Comparison of ENCODE assay signal across 12 cellular contexts in the genomic region with DNA sequence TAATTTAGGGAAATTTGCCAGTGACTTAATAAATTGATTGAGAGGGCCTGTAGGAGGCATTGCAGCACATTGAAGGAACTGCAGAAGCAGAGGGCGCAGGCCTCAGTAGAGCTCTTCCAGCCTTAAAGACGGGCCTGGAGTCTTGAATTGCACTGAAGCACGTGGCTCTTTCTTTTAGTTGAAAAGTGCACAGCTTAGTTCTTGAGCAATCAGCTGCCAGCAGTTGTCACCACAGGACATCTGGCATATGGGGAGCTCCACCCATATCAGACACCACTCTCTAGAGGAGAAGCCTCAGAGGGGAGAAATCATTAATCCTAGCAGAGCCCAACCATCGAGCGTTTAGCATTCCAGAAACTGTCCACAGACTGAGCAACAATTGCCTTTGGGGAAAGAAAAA. TPM values are rescaled to one million over a fixed set of nuclear protein-coding genes. Genes with fewer than 3 reads are reported as not detected.
DNase-seq lines count a peak whose midpoint lies in the region; ATAC-seq and TF ChIP-seq lines count a peak whose summit lies in the region.
"Had no signal": no experiment of that assay in that cellular context is flagged by ENCODE, and none has a peak within 500 bp of the region (broad histone marks: within the 10 kb centered on the region; RNA-seq: fewer than 3 reads in every experiment).

No MANE protein-coding gene starts in this region.

- H3K9me3 Mint-ChIP-seq in osteocyte (ENCODE audit: unreplicated experiment), result peaks cover 29% of the 10 kb centered on the region
- no peaks in the 10 kb centered on the region for H3K9me3 Mint-ChIP-seq in natural killer cell treated with Interleukin-12 subunit alpha and Interleukin-12 subunit beta and Interleukin-15 and Interleukin-18, amount 100 ng/mL, for 72 hours
- H3K9me3 Mint-ChIP-seq: stimulated activated memory B cell treated with anti-CD40 and anti-IgM and Interleukin-4, amounts not matched to agents 10 μg/mL and 1 μg/mL and 100 μg/mL, for 72 hours had no signal

- TF ChIP-seq POLR2A in erythroblast (IDR thresholded peaks at IDR 0.05; ENCODE audit: low read length), result no peak

- H3K4me3 Mint-ChIP-seq in osteocyte (ENCODE audit: unreplicated experiment), result no peak overlapping the region
- H3K4me3 Mint-ChIP-seq in natural killer cell treated with Interleukin-12 subunit alpha and Interleukin-12 subunit beta and Interleukin-15 and Interleukin-18, amount 100 ng/mL, for 72 hours, result no peak overlapping the region
- H3K4me3 Mint-ChIP-seq: stimulated activated memory B cell treated with anti-CD40 and anti-IgM and Interleukin-4, amounts not matched to agents 10 μg/mL and 1 μg/mL and 100 μg/mL, for 72 hours had no signal

- peak overlapping the region; percentile 24 for H3K27ac Mint-ChIP-seq in osteocyte (ENCODE audit: unreplicated experiment)
- no peak overlapping the region for H3K27ac Mint-ChIP-seq in natural killer cell treated with Interleukin-12 subunit alpha and Interleukin-12 subunit beta and Interleukin-15 and Interleukin-18, amount 100 ng/mL, for 72 hours
- H3K27ac Mint-ChIP-seq: stimulated activated memory B cell treated with anti-CD40 and anti-IgM and Interleukin-4, amounts not matched to agents 10 μg/mL and 1 μg/mL and 100 μg/mL, for 72 hours had no signal

- H3K36me3 Mint-ChIP-seq in osteocyte (ENCODE audit: unreplicated experiment), result no peaks in the 10 kb centered on the region
- no peaks in the 10 kb centered on the region for H3K36me3 Mint-ChIP-seq in natural killer cell treated with Interleukin-12 subunit alpha and Interleukin-12 subunit beta and Interleukin-15 and Interleukin-18, amount 100 ng/mL, for 72 hours
- H3K36me3 Mint-ChIP-seq: stimulated activated memory B cell treated with anti-CD40 and anti-IgM and Interleukin-4, amounts not matched to agents 10 μg/mL and 1 μg/mL and 100 μg/mL, for 72 hours had no signal

- H3K4me1 Mint-ChIP-seq in osteocyte (ENCODE audit: unreplicated experiment), result peaks cover 29% of the 10 kb centered on the region
- no peaks in the 10 kb centered on the region for H3K4me1 Mint-ChIP-seq in natural killer cell treated with Interleukin-12 subunit alpha and Interleukin-12 subunit beta and Interleukin-15 and Interleukin-18, amount 100 ng/mL, for 72 hours (ENCODE audit: low read depth in 2 of 2)
- H3K4me1 Mint-ChIP-seq: stimulated activated memory B cell treated with anti-CD40 and anti-IgM and Interleukin-4, amounts not matched to agents 10 μg/mL and 1 μg/mL and 100 μg/mL, for 72 hours had no signal

- peak; percentile 21 for DNase-seq in H4 (ENCODE audit: low spot score)
- peak; percentile 76 for DNase-seq in NCI-H524 treated with DMSO at 0.1 percent for 48 hours (lab: John Stamatoyannopoulos, UW)
- DNase-seq in erythroblast (lab: John Stamatoyannopoulos, UW), result peak; percentile 47 to 79
- DNase-seq in osteocyte (ENCODE audit: extremely low spot score, unreplicated experiment), result no peak
- no peak for DNase-seq in natural killer cell treated with Interleukin-12 subunit alpha and Interleukin-12 subunit beta and Interleukin-15 and Interleukin-18, amount 100 ng/mL, for 72 hours (ENCODE audit: low spot score)
- DNase-seq: DMS79, NCI-H2227 treated with DMSO at 0.1 percent for 48 hours, spleen, T-helper 1 cell had no signal

- no peaks in the 10 kb centered on the region for H3K27me3 Mint-ChIP-seq in osteocyte (ENCODE audit: unreplicated experiment)
- H3K27me3 Mint-ChIP-seq in natural killer cell treated with Interleukin-12 subunit alpha and Interleukin-12 subunit beta and Interleukin-15 and Interleukin-18, amount 100 ng/mL, for 72 hours, result peaks cover 0 to 8% of the 10 kb centered on the region in 2 donors
- H3K27me3 Mint-ChIP-seq: stimulated activated memory B cell treated with anti-CD40 and anti-IgM and Interleukin-4, amounts not matched to agents 10 μg/mL and 1 μg/mL and 100 μg/mL, for 72 hours had no signal

- no peak for ATAC-seq in natural killer cell treated with Interleukin-12 subunit alpha and Interleukin-12 subunit beta and Interleukin-15 and Interleukin-18, amount 100 ng/mL, for 72 hours
- ATAC-seq in GM21515 (IDR thresholded peaks at IDR 0.05; ENCODE audit: unreplicated experiment) (no peak), HG03196 (IDR thresholded peaks at IDR 0.05; ENCODE audit: unreplicated experiment) (no peak)
- ATAC-seq: stimulated activated memory B cell treated with anti-CD40 and anti-IgM and Interleukin-4, amounts not matched to agents 10 μg/mL and 1 μg/mL and 100 μg/mL, for 72 hours had no signal

- peak; percentile 36 for TF ChIP-seq CTCF in osteocyte (IDR thresholded peaks at IDR 0.05)

RNA-seq across cellular contexts. Expression of a gene that starts 16.0 kb away (rescaled TPM):
- not detected in 2 replicates for total RNA-seq in H4 (2014; rRNA removed; shearing (Covaris generic))
- total RNA-seq in osteocyte, result not detected in 2 replicates
- not detected for total RNA-seq in natural killer cell treated with Interleukin-12 subunit alpha and Interleukin-12 subunit beta and Interleukin-15 and Interleukin-18, amount 100 ng/mL, for 72 hours
- total RNA-seq: spleen had no signal

Comparison
In these comparisons a context has a peak if more than half of its experiments do, and no peak if none do; other contexts are left out.
1. DNase-seq: peak in H4 (single experiment), NCI-H524 treated with DMSO at 0.1 percent for 48 hours (single experiment) and erythroblast (2 of 2); none in osteocyte (single experiment) and natural killer cell treated with Interleukin-12 subunit alpha and Interleukin-12 subunit beta and Interleukin-15 and Interleukin-18, amount 100 ng/mL, for 72 hours (single experiment).